In the genomic region with DNA sequence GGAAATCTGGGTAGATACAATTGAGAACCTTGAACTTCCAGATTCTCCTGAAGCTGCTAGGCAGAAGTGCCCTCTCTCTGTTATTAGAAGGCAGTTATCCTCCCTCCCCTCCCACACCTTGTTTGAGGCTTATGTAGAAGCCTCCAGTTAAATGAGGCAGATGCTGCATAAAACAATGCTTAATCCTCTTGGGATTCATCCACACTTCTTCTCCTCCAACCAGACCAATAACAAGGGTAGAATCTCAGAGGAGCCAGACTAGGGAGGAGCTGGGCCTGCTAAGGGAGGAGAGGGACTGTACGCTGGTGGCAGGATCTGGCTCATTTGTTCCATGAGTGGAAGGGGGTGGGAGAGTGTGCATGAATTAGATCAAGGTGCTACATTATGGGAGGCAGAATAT, we compare ENCODE assay signal across 29 cellular contexts.
"Had no signal": no experiment of that assay in that cellular context is flagged by ENCODE, and none has a peak within 500 bp of the region (broad histone marks: within the 10 kb centered on the region; RNA-seq: fewer than 3 reads in every experiment).

No MANE protein-coding gene starts in this region.

- H3K9me3 ChIP-seq: adrenal gland, body of pancreas, breast epithelium, SJCRH30 had no signal

- H3K27ac ChIP-seq: adrenal gland, body of pancreas, breast epithelium, SJCRH30, SK-N-MC had no signal

- H3K27me3 ChIP-seq: adrenal gland, body of pancreas, breast epithelium, SJCRH30 had no signal

- H3K36me3 ChIP-seq: adrenal gland, breast epithelium, SJCRH30 had no signal

- H3K4me1 ChIP-seq: adrenal gland, breast epithelium, SJCRH30 had no signal

- H3K4me3 ChIP-seq: adrenal gland, body of pancreas, breast epithelium, SJCRH30, SK-N-MC had no signal

- DNase-seq: activated B cell treated with CpG ODN at 0.5 μM for 24 hours; activated CD4-positive, alpha-beta memory T cell treated with anti-CD3 and anti-CD28 coated beads for 36 hours; activated CD4-positive, alpha-beta T cell treated with anti-CD3 and anti-CD28 coated beads for 4 hours; activated CD4-positive, alpha-beta T cell treated with anti-CD3 and anti-CD28 coated beads, Interleukin-2, amount 50 U/mL, for 1 hour; activated CD4-positive, CD25-positive, alpha-beta regulatory T cell treated with anti-CD3 and anti-CD28 coated beads, Interleukin-2, amount 50 U/mL, for 72 hours; activated CD8-positive, alpha-beta memory T cell treated with anti-CD3 and anti-CD28 coated beads, Interleukin-2, amount 50 U/mL, for 4 hours; activated gamma-delta T cell treated with Interleukin-2 at 50 U/mL for 16 hours; activated naive CD4-positive, alpha-beta T cell treated with anti-CD3 and anti-CD28 coated beads for 36 hours; activated T-cell treated with anti-CD3 and anti-CD28 coated beads for 4 hours; activated T-cell treated with anti-CD3 and anti-CD28 coated beads, Interleukin-2, amount 50 U/mL, for 4 hours; adrenal gland; body of pancreas; caudate nucleus; cerebellar nuclear complex; cortex of kidney; Karpas-422; NCI-H1105; NCI-H1417 treated with DMSO at 0.1 percent for 48 hours; NCI-H2029 treated with DMSO at 0.1 percent for 48 hours; NCI-H2107; NCI-H526 treated with DMSO at 0.1 percent for 48 hours; NCI-H774; SHP77; SJCRH30; T1000 had no signal

- ATAC-seq: activated naive CD4-positive, alpha-beta T cell treated with anti-CD3 and anti-CD28 coated beads, Interleukin-2, amount 50 U/mL, for 72 hours; activated T-cell treated with anti-CD3 and anti-CD28 coated beads, Interleukin-2, amount 50 U/mL, for 4 hours; body of pancreas; Panc1 had no signal
